2 cellular contexts compared by ENCODE assay signal in genomic region chr6:105985098-105985815, GRCh38.
TF ChIP-seq lines count a peak whose summit lies in the region.

No MANE protein-coding gene starts in this region.

TF ChIP-seq in HepG2, 621 proteins besides CTCF, POLR2A, EP300 and RAD21 (continued from another document):
- TF ChIP-seq, protein P1, sequence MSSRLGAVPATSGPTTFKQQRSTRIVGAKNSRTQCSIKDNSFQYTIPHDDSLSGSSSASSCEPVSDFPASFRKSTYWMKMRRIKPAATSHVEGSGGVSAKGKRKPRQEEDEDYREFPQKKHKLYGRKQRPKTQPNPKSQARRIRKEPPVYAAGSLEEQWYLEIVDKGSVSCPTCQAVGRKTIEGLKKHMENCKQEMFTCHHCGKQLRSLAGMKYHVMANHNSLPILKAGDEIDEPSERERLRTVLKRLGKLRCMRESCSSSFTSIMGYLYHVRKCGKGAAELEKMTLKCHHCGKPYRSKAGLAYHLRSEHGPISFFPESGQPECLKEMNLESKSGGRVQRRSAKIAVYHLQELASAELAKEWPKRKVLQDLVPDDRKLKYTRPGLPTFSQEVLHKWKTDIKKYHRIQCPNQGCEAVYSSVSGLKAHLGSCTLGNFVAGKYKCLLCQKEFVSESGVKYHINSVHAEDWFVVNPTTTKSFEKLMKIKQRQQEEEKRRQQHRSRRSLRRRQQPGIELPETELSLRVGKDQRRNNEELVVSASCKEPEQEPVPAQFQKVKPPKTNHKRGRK (CRISPR knock-in tag; IDR thresholded peaks at IDR 0.05), result no peak
- TF ChIP-seq HNF4G (IDR thresholded peaks at IDR 0.05; ENCODE audit: borderline replicate concordance, low read depth, low read length), result no peak
- no peak for TF ChIP-seq HNF4G (CRISPR knock-in tag; IDR thresholded peaks at IDR 0.05; ENCODE audit: borderline replicate concordance, low read depth)
- TF ChIP-seq ZNF781 (CRISPR knock-in tag; IDR thresholded peaks at IDR 0.05; ENCODE audit: borderline replicate concordance, not compliant biosample characterization), result no peak
- TF ChIP-seq ZNF569 (CRISPR knock-in tag; IDR thresholded peaks at IDR 0.05; ENCODE audit: borderline replicate concordance), result no peak
- TF ChIP-seq ZNF782 (CRISPR knock-in tag; IDR thresholded peaks at IDR 0.05; ENCODE audit: borderline replicate concordance), result no peak
- TF ChIP-seq MEIS2 (CRISPR knock-in tag; IDR thresholded peaks at IDR 0.05), result no peak
- TF ChIP-seq SIN3A (IDR thresholded peaks at IDR 0.05; ENCODE audit: borderline replicate concordance, low read depth, low read length), result no peak
- TF ChIP-seq, protein P2, sequence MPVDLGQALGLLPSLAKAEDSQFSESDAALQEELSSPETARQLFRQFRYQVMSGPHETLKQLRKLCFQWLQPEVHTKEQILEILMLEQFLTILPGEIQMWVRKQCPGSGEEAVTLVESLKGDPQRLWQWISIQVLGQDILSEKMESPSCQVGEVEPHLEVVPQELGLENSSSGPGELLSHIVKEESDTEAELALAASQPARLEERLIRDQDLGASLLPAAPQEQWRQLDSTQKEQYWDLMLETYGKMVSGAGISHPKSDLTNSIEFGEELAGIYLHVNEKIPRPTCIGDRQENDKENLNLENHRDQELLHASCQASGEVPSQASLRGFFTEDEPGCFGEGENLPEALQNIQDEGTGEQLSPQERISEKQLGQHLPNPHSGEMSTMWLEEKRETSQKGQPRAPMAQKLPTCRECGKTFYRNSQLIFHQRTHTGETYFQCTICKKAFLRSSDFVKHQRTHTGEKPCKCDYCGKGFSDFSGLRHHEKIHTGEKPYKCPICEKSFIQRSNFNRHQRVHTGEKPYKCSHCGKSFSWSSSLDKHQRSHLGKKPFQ (CRISPR knock-in tag; IDR thresholded peaks at IDR 0.05; ENCODE audit: insufficient replicate concordance), result no peak
- TF ChIP-seq ZSCAN31 (CRISPR knock-in tag; IDR thresholded peaks at IDR 0.05; ENCODE audit: low read depth), result no peak
- TF ChIP-seq NFE2L1 (CRISPR knock-in tag; IDR thresholded peaks at IDR 0.05; ENCODE audit: borderline replicate concordance), result no peak
- TF ChIP-seq ZNF703 (CRISPR knock-in tag; IDR thresholded peaks at IDR 0.05; ENCODE audit: borderline replicate concordance), result no peak
- no peak for TF ChIP-seq YEATS2 (CRISPR knock-in tag; IDR thresholded peaks at IDR 0.05; ENCODE audit: borderline replicate concordance)
- TF ChIP-seq GABPA (IDR thresholded peaks at IDR 0.05; ENCODE audit: low read depth, low read length), result no peak
- TF ChIP-seq GABPA (CRISPR knock-in tag; IDR thresholded peaks at IDR 0.05; ENCODE audit: low read depth), result no peak
- TF ChIP-seq, protein P3, sequence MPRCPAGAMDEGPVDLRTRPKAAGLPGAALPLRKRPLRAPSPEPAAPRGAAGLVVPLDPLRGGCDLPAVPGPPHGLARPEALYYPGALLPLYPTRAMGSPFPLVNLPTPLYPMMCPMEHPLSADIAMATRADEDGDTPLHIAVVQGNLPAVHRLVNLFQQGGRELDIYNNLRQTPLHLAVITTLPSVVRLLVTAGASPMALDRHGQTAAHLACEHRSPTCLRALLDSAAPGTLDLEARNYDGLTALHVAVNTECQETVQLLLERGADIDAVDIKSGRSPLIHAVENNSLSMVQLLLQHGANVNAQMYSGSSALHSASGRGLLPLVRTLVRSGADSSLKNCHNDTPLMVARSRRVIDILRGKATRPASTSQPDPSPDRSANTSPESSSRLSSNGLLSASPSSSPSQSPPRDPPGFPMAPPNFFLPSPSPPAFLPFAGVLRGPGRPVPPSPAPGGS (CRISPR knock-in tag; IDR thresholded peaks at IDR 0.05), result no peak
- TF ChIP-seq PITX1 (CRISPR knock-in tag; IDR thresholded peaks at IDR 0.05), result no peak
- TF ChIP-seq ATM (IDR thresholded peaks at IDR 0.05; ENCODE audit: borderline replicate concordance), result no peak
TF ChIP-seq in HepG2: peak in this region for 0.

TF ChIP-seq in SK-N-SH treated with all-trans-retinoic acid at 6 μM for 48 hours, 23 proteins besides CTCF, POLR2A, EP300 and RAD21 (continued from another document):
- no peak for TF ChIP-seq TSHZ2 (CRISPR knock-in tag; IDR thresholded peaks at IDR 0.05)
- TF ChIP-seq, protein P4, sequence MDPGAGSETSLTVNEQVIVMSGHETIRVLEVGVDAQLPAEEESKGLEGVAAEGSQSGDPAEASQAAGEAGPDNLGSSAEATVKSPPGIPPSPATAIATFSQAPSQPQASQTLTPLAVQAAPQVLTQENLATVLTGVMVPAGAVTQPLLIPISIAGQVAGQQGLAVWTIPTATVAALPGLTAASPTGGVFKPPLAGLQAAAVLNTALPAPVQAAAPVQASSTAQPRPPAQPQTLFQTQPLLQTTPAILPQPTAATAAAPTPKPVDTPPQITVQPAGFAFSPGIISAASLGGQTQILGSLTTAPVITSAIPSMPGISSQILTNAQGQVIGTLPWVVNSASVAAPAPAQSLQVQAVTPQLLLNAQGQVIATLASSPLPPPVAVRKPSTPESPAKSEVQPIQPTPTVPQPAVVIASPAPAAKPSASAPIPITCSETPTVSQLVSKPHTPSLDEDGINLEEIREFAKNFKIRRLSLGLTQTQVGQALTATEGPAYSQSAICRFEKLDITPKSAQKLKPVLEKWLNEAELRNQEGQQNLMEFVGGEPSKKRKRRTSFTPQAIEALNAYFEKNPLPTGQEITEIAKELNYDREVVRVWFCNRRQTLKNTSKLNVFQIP (CRISPR knock-in tag; IDR thresholded peaks at IDR 0.05; ENCODE audit: borderline replicate concordance, low read depth), result no peak
- TF ChIP-seq, protein P5, sequence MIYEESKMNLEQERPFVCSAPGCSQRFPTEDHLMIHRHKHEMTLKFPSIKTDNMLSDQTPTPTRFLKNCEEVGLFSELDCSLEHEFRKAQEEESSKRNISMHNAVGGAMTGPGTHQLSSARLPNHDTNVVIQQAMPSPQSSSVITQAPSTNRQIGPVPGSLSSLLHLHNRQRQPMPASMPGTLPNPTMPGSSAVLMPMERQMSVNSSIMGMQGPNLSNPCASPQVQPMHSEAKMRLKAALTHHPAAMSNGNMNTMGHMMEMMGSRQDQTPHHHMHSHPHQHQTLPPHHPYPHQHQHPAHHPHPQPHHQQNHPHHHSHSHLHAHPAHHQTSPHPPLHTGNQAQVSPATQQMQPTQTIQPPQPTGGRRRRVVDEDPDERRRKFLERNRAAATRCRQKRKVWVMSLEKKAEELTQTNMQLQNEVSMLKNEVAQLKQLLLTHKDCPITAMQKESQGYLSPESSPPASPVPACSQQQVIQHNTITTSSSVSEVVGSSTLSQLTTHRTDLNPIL (CRISPR knock-in tag; IDR thresholded peaks at IDR 0.05; ENCODE audit: low read depth), result no peak
- no peak for TF ChIP-seq ZNF8 (CRISPR knock-in tag; IDR thresholded peaks at IDR 0.05)
- no peak for TF ChIP-seq TOX (CRISPR knock-in tag; IDR thresholded peaks at IDR 0.05; ENCODE audit: borderline replicate concordance)
- TF ChIP-seq TCF4 (CRISPR knock-in tag; IDR thresholded peaks at IDR 0.05; ENCODE audit: borderline replicate concordance), result no peak
- TF ChIP-seq OSR1 (CRISPR knock-in tag; IDR thresholded peaks at IDR 0.05), result no peak
- TF ChIP-seq ZFP30 (CRISPR knock-in tag; IDR thresholded peaks at IDR 0.05), result no peak
- TF ChIP-seq ZFP3 (CRISPR knock-in tag; IDR thresholded peaks at IDR 0.05), result no peak
